8 cellular contexts compared by ENCODE assay signal in the genomic region with DNA sequence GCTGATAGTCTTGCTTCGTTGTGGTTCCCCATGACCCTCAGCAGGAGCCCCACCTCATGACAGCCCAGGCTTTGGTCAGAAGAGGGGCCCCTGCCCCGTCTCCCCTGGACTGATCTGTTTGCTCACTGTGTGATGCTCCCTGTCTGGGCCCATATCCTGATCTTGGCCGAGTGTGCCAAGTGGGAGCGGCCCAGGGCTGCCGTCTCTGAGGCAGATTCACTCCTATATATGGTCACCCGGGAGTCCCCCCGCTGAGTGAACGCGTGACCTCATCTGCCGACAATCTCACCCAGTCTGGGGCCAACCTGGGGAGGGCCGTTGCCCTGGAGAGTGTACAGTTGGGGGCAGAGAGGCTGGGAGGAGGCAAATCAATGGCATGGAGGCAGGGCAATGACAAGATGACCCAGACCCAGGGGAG. TPM values are rescaled to one million over a fixed set of nuclear protein-coding genes. Genes with fewer than 3 reads are reported as not detected.
A peak's percentile ranks its signal among the peaks of the same experiment; 100 is the strongest.
DNase-seq lines count a peak whose midpoint lies in the region; ATAC-seq and TF ChIP-seq lines count a peak whose summit lies in the region.

No MANE protein-coding gene starts in this region.

- POLR2A ChIA-PET in activated B cell treated with CpG ODN at 0.5 μM for 24 hours (lab: Charles Lee): interaction anchor here (0.6 kb wide), 1 partner anchor 15 kb away, joined by 3 read pairs; no protein-coding TSS in a partner anchor

- DNase-seq in GM04503 (ENCODE audit: low read depth) (peak; percentile 81), activated B cell treated with CpG ODN at 0.5 μM for 24 hours (peak; percentile 2), left cardiac atrium (peak; percentile 81), sciatic nerve (ENCODE audit: low spot score) (peak; percentile 81), COLO668 (lab: John Stamatoyannopoulos, UW; ENCODE audit: unreplicated experiment) (no peak), cerebellar cortex (ENCODE audit: low spot score) (no peak), T-helper 1 cell (no peak)

- no peak overlapping the region for H3K27ac Mint-ChIP-seq in activated B cell treated with CpG ODN at 0.5 μM for 24 hours

- TF ChIP-seq CTCF in activated B cell treated with CpG ODN at 0.5 μM for 24 hours (IDR thresholded peaks at IDR 0.05): no peak

- no peaks in the 10 kb centered on the region for H3K36me3 Mint-ChIP-seq in activated B cell treated with CpG ODN at 0.5 μM for 24 hours (ENCODE audit: low read depth)

- H3K4me1 Mint-ChIP-seq in activated B cell treated with CpG ODN at 0.5 μM for 24 hours: no peaks in the 10 kb centered on the region

- intact Hi-C loops in activated B cell treated with CpG ODN at 0.5 μM for 24 hours (cut with micrococcal nuclease): no loop called here
- intact Hi-C loops in left cardiac atrium (cut with DNase I): no loop called here
- intact Hi-C loops in sciatic nerve (cut with DNase I): no loop called here

- ATAC-seq in activated B cell treated with CpG ODN at 0.5 μM for 24 hours (ENCODE audit: low read depth): no peak
- ATAC-seq in left cardiac atrium: peak; percentile 67 to 77
- peak; percentile 66 for ATAC-seq in sciatic nerve
- no peak for ATAC-seq in GM21786 (IDR thresholded peaks at IDR 0.05; ENCODE audit: unreplicated experiment)

- no peaks in the 10 kb centered on the region for H3K9me3 Mint-ChIP-seq in activated B cell treated with CpG ODN at 0.5 μM for 24 hours

- CTCF ChIA-PET in activated B cell treated with CpG ODN at 0.5 μM for 24 hours (lab: Charles Lee): no interaction called here

- no peaks in the 10 kb centered on the region for H3K27me3 Mint-ChIP-seq in activated B cell treated with CpG ODN at 0.5 μM for 24 hours

- no peak overlapping the region for H3K4me3 Mint-ChIP-seq in activated B cell treated with CpG ODN at 0.5 μM for 24 hours

RNA-seq across cellular contexts. Expression of a gene that starts 34.5 kb away (rescaled TPM):
- 68.2 and 72.5 TPM in 2 replicates for total RNA-seq in activated B cell treated with CpG ODN at 0.5 μM for 24 hours
- total RNA-seq in left cardiac atrium: 100 to 1,000 TPM; 110 to 155 TPM
- total RNA-seq in sciatic nerve: 18.8 TPM

Comparison
In these comparisons a context has a peak if more than half of its experiments do, and no peak if none do; other contexts are left out.
1. DNase-seq: peak in GM04503 (single experiment), activated B cell treated with CpG ODN at 0.5 μM for 24 hours (single experiment), left cardiac atrium (single experiment) and sciatic nerve (single experiment); none in COLO668 (single experiment), cerebellar cortex (single experiment) and T-helper 1 cell (0 of 5).
2. ATAC-seq: peak in left cardiac atrium (2 of 2) and sciatic nerve (single experiment); none in activated B cell treated with CpG ODN at 0.5 μM for 24 hours (single experiment) and GM21786 (single experiment).